8 cellular contexts compared by ENCODE assay signal in genomic region chr15:59373215-59373614, GRCh38. TPM values are rescaled to one million over a fixed set of nuclear protein-coding genes. Genes with fewer than 3 reads are reported as not detected.
DNase-seq lines count a peak whose midpoint lies in the region; ATAC-seq and TF ChIP-seq lines count a peak whose summit lies in the region.

No MANE protein-coding gene starts in this region.

- peaks cover 0 to 12% of the 10 kb centered on the region in 2 experiments for H3K36me3 ChIP-seq in mesenchymal stem cell (ENCODE audit: control insufficient read depth in 1 of 2, insufficient read depth in 2 of 2, low read depth in 1 of 2, low read length in 2 of 2)

- H2BK15ac ChIP-seq in mesenchymal stem cell (ENCODE audit: low read depth, poor library complexity, severe bottlenecking) = no peak overlapping the region

- no peak overlapping the region for H2BK12ac ChIP-seq in mesenchymal stem cell (ENCODE audit: low read length in 2 of 2)

- H3K79me1 ChIP-seq in mesenchymal stem cell (replicated peaks; ENCODE audit: low read length, poor library complexity, severe bottlenecking) = peaks cover 2% of the 10 kb centered on the region

- H4K8ac ChIP-seq in mesenchymal stem cell (ENCODE audit: low read length) = no peak overlapping the region

- no peak overlapping the region for H3K14ac ChIP-seq in mesenchymal stem cell (ENCODE audit: low read length in 2 of 2)

- peak overlapping the region; percentile 88 to 93 for H3K4me3 Mint-ChIP-seq in activated T-cell treated with anti-CD3 and anti-CD28 coated beads, Interleukin-2, amount 50 U/mL, for 72 hours
- peak overlapping the region; percentile 99 for H3K4me3 Mint-ChIP-seq in MCF 10A (ENCODE audit: unreplicated experiment)
- H3K4me3 Mint-ChIP-seq in type B pancreatic cell = peak overlapping the region; percentile 99

- H2AFZ ChIP-seq in mesenchymal stem cell (ENCODE audit: low read depth, low read length) = no peak overlapping the region

- H3K4me1 ChIP-seq in mesenchymal stem cell (ENCODE audit: control insufficient read depth, insufficient read depth, low read depth, low read length) = peaks cover 4% of the 10 kb centered on the region

- H3K27me3 ChIP-seq in mesenchymal stem cell (ENCODE audit: control insufficient read depth in 1 of 2, insufficient read depth in 1 of 2, low read length in 2 of 2) = no peaks in the 10 kb centered on the region

- no peaks in the 10 kb centered on the region for H3K9me3 Mint-ChIP-seq in activated T-cell treated with anti-CD3 and anti-CD28 coated beads, Interleukin-2, amount 50 U/mL, for 72 hours
- no peaks in the 10 kb centered on the region for H3K9me3 Mint-ChIP-seq in MCF 10A (ENCODE audit: unreplicated experiment)
- no peaks in the 10 kb centered on the region for H3K9me3 Mint-ChIP-seq in type B pancreatic cell

- H3K27me3 Mint-ChIP-seq in activated T-cell treated with anti-CD3 and anti-CD28 coated beads, Interleukin-2, amount 50 U/mL, for 72 hours (ENCODE audit: low read depth) = peaks cover 56% of the 10 kb centered on the region
- H3K27me3 Mint-ChIP-seq in MCF 10A (ENCODE audit: insufficient read depth, unreplicated experiment) (no peaks in the 10 kb centered on the region), type B pancreatic cell (peaks cover 13% of the 10 kb centered on the region)

- peak overlapping the region; percentile 80 for H2BK5ac ChIP-seq in mesenchymal stem cell (ENCODE audit: low read depth, low read length, poor library complexity, severe bottlenecking)

- CTCF ChIA-PET in MCF 10A (lab: Yijun Ruan, JAX) = interaction anchor here (0.7 to 1.0 kb wide), 3 partner anchors 74 to 714 kb away, joined by 3 to 9 read pairs (median 3); no protein-coding TSS in a partner anchor

- peak overlapping the region; percentile 90 for H3K9ac ChIP-seq in mesenchymal stem cell (ENCODE audit: low read length)

- no peak overlapping the region for H2AK5ac ChIP-seq in mesenchymal stem cell (ENCODE audit: low read length, severe bottlenecking)

- DNase-seq in activated T-cell treated with anti-CD3 and anti-CD28 coated beads, Interleukin-2, amount 50 U/mL, for 72 hours = no peak
- no peak for DNase-seq in activated T-cell treated with anti-CD3 and anti-CD28 coated beads, Interleukin-2, amount 50 U/mL, for 1 hour
- DNase-seq in MCF 10A (ENCODE audit: unreplicated experiment) (no peak), mesenchymal stem cell (no peak), type B pancreatic cell (ENCODE audit: extremely low spot score, unreplicated experiment) (no peak)

- no peak overlapping the region for H3K4ac ChIP-seq in mesenchymal stem cell (ENCODE audit: low read depth in 1 of 2, low read length in 2 of 2)

- peaks cover 25% of the 10 kb centered on the region for H3K4me1 Mint-ChIP-seq in activated T-cell treated with anti-CD3 and anti-CD28 coated beads, Interleukin-2, amount 50 U/mL, for 72 hours (ENCODE audit: low read depth)
- H3K4me1 Mint-ChIP-seq in MCF 10A (ENCODE audit: insufficient read depth, unreplicated experiment) (peaks cover 30% of the 10 kb centered on the region), type B pancreatic cell (ENCODE audit: unreplicated experiment) (peaks cover 16% of the 10 kb centered on the region)

- intact Hi-C loops in MCF 10A (cut with micrococcal nuclease) = loop anchor here (2.0 to 5.0 kb wide), 2 partner anchors 120 to 181 kb away; no protein-coding TSS in a partner anchor

- H3K23ac ChIP-seq in mesenchymal stem cell (ENCODE audit: low read length in 2 of 2) = no peak overlapping the region

- no peaks in the 10 kb centered on the region for H3K9me3 ChIP-seq in mesenchymal stem cell (ENCODE audit: control insufficient read depth, low read length)

- H3K27ac Mint-ChIP-seq in activated T-cell treated with anti-CD3 and anti-CD28 coated beads, Interleukin-2, amount 50 U/mL, for 72 hours = no peak overlapping the region
- H3K27ac Mint-ChIP-seq in MCF 10A (ENCODE audit: low read depth, unreplicated experiment) (peak overlapping the region; percentile 98), type B pancreatic cell (peak overlapping the region; percentile 98)

- WGBS in mesenchymal stem cell = 27% methylated on average over 3 of the region's 6 CpGs

- H2BK120ac ChIP-seq in mesenchymal stem cell (ENCODE audit: low read depth, low read length) = no peak overlapping the region

- POLR2A ChIA-PET in MCF 10A (lab: Yijun Ruan, JAX) = interaction anchor here (0.6 to 6.4 kb wide), 44 partner anchors 8 to 1025 kb away, joined by 3 to 76 read pairs (median 4); partner anchors contain the start of genes ANXA2 and FAM81A

- H3K4me2 ChIP-seq in mesenchymal stem cell (ENCODE audit: low read length, poor library complexity, severe bottlenecking) = peak overlapping the region; percentile 76

- peak overlapping the region; percentile 95 for H3K27ac ChIP-seq in mesenchymal stem cell (ENCODE audit: low read length, poor library complexity, severe bottlenecking)

- no peak overlapping the region for H4K91ac ChIP-seq in mesenchymal stem cell (ENCODE audit: low read length)

- BruUV-seq in MCF 10A (replicated peaks; lab: Mats Ljungman, UMichigan) = no TSS peak

- TF ChIP-seq CTCF in MCF 10A (IDR thresholded peaks at IDR 0.05; ENCODE audit: unreplicated experiment) (no peak), type B pancreatic cell (conservative IDR thresholded peaks at IDR 0.05) (no peak)

- peak overlapping the region in 1 of 2 experiments; percentile 79 for H3K4me3 ChIP-seq in mesenchymal stem cell (ENCODE audit: insufficient read depth in 1 of 2, low read depth in 1 of 2, low read length in 2 of 2)

- no peak for ATAC-seq in activated T-cell treated with anti-CD3 and anti-CD28 coated beads, Interleukin-2, amount 50 U/mL, for 72 hours (replicated peaks in 1 of 2)
- ATAC-seq in GM21619 (IDR thresholded peaks at IDR 0.05; ENCODE audit: unreplicated experiment) (no peak), GM21528 (IDR thresholded peaks at IDR 0.05; ENCODE audit: low FRiP score, unreplicated experiment) (no peak), GM21723 (IDR thresholded peaks at IDR 0.05; ENCODE audit: unreplicated experiment) (no peak)

- H3K18ac ChIP-seq in mesenchymal stem cell (ENCODE audit: low read depth in 1 of 2, low read length in 2 of 2) = no peak overlapping the region

- H3K36me3 Mint-ChIP-seq in activated T-cell treated with anti-CD3 and anti-CD28 coated beads, Interleukin-2, amount 50 U/mL, for 72 hours (ENCODE audit: insufficient read depth in 2 of 2) = peaks cover 1 to 3% of the 10 kb centered on the region in 2 donors
- H3K36me3 Mint-ChIP-seq in MCF 10A (ENCODE audit: insufficient read depth, unreplicated experiment) (peaks cover 30% of the 10 kb centered on the region), type B pancreatic cell (no peaks in the 10 kb centered on the region)

RNA-seq across cellular contexts. Expression of gene MYO1E, which starts 0.5 kb away (rescaled TPM):
- total RNA-seq in activated T-cell treated with anti-CD3 and anti-CD28 coated beads, Interleukin-2, amount 50 U/mL, for 72 hours = 1 to 10 TPM; 1.9 to 4.6 TPM
- 116 and 121 TPM in 2 replicates for total RNA-seq in MCF 10A (2022)
- polyA plus RNA-seq in mesenchymal stem cell (2013, experiment 1 of 2) = 86.7 TPM
- polyA plus RNA-seq in mesenchymal stem cell (2013, experiment 2 of 2) = 85.0 TPM
- 55.6 and 59.8 TPM in 2 replicates for total RNA-seq in type B pancreatic cell (ENCODE audit: low replicate concordance)

Comparison
In these comparisons a context has a peak if more than half of its experiments do, and no peak if none do; other contexts are left out.
1. RNA of gene MYO1E, which starts 0.5 kb away (total RNA-seq): 116 to 121 TPM in MCF 10A and 55.6 to 59.8 TPM in type B pancreatic cell; 1.9 to 4.6 TPM in activated T-cell treated with anti-CD3 and anti-CD28 coated beads, Interleukin-2, amount 50 U/mL, for 72 hours; every median in the first group is over 10 times any median in the second.
2. Peak in every context shown above with its lines, with median percentiles within 50 percentile points of each other: H3K4me3 Mint-ChIP-seq.